1 cellular context compared by ENCODE assay signal in the genomic region with DNA sequence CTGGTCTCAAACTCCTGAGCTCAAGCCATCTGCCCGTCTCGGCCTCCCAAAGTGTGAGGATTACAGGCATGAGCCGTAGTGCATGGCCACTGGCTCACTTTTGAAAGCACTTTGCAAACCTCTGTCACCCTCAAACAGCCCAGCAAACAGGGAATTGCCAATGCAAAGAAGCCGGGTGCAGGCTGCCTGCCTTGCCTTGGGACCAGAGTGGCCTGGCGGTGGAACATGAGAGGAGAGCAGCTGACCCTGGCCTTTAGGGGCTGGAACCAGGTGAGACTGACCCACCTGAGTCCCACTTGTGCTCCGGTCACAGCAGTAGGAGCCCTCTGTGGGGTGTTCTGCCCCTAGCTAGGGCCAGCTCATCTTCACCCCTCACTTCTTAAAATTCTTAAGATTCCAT.
TF ChIP-seq lines count a peak whose summit lies in the region.

No MANE protein-coding gene starts in this region.

TF ChIP-seq in H1, 55 proteins besides CTCF, POLR2A, EP300 and RAD21:
- TF ChIP-seq CTBP2 (IDR thresholded peaks at IDR 0.05; ENCODE audit: borderline replicate concordance, insufficient read depth, insufficient read length, low read length) (peak; percentile 29), CREB1 (IDR thresholded peaks at IDR 0.05) (no peak), HDAC6 (IDR thresholded peaks at IDR 0.05; ENCODE audit: low read depth, low read length) (no peak), SUZ12 (IDR thresholded peaks at IDR 0.05; ENCODE audit: low read length) (no peak), ASH2L (IDR thresholded peaks at IDR 0.05; ENCODE audit: low read length) (no peak)
